32 cellular contexts compared by ENCODE assay signal in the genomic region with DNA sequence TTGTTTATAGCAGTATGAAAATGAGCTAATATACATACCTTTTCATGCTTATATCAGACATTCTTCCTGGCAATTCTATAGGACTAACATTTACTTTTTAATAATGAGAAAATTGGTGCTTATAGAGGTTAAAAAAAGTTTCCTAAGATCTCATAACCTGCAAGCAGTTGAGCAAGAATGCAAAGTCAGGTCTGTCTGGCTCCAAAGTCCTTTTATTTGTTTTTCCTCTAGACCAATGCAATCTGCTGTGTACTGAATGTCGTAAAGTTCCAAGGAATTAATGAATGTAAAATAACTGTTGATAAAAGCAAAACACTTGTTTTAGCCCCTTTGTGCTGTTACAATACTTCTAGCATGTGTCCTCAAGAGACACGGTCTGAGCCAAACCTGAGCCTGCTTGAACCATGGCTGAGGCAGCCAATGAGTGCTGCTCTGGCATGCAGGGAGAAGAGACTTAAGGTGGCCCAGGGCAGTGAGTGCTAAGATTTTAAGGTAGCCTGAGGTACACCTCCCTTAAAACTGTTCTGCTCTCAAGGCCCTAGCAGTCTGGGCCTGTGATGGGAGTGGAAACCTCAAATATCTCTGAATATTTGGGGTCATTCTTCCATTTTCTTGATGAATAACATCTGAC.
"Had no signal": no experiment of that assay in that cellular context is flagged by ENCODE, and none has a peak within 500 bp of the region (broad histone marks: within the 10 kb centered on the region; RNA-seq: fewer than 3 reads in every experiment).

No MANE protein-coding gene starts in this region.

- H3K4me1 ChIP-seq: adrenal gland, ascending aorta, gastroesophageal sphincter, left lung, parathyroid adenoma, psoas muscle, testis, vagina had no signal

- H3K27me3 Mint-ChIP-seq: brain; effector memory CD8-positive, alpha-beta T cell; naive B cell; type B pancreatic cell had no signal

- H3K9ac ChIP-seq: parathyroid adenoma had no signal

- H3K36me3 ChIP-seq: adrenal gland, ascending aorta, cardiac muscle cell, gastroesophageal sphincter, left lung, vagina had no signal

- H3K79me2 ChIP-seq: parathyroid adenoma had no signal

- H3K4me3 ChIP-seq: adrenal gland, ascending aorta, cardiac muscle cell, gastroesophageal sphincter, left lung, psoas muscle, testis, vagina had no signal

- H3K36me3 Mint-ChIP-seq: activated naive CD8-positive, alpha-beta T cell treated with anti-CD3 and anti-CD28 coated beads for 36 hours; brain; mesothelial cell of epicardium; naive B cell; type B pancreatic cell had no signal

- H3K9me3 ChIP-seq: adrenal gland, ascending aorta, gastroesophageal sphincter, left lung, psoas muscle, testis, vagina had no signal

- H3K4me1 Mint-ChIP-seq: activated naive CD8-positive, alpha-beta T cell treated with anti-CD3 and anti-CD28 coated beads for 36 hours; brain; mesothelial cell of epicardium; naive B cell; nephron progenitor cell had no signal

- H3K9me3 Mint-ChIP-seq: activated naive CD4-positive, alpha-beta T cell treated with anti-CD3 and anti-CD28 coated beads for 36 hours; activated T-helper 1 cell treated with anti-CD3 and anti-CD28 coated beads, Interleukin-12 subunit alpha, Interleukin-12 subunit beta, Interleukin-2, Interleukin-4 antibody, amounts not matched to agents 30 ng/mL and 10 ng/mL and 1 ng/mL, durations not matched to agents 14 hours and 24 hours and 36 hours; nephron progenitor cell; type B pancreatic cell had no signal

- H2AFZ ChIP-seq: parathyroid adenoma had no signal

- DNase-seq: activated CD4-positive, alpha-beta T cell treated with anti-CD3 and anti-CD28 coated beads for 48 hours; activated CD4-positive, alpha-beta T cell treated with anti-CD3 and anti-CD28 coated beads, Interleukin-2, amount 50 U/mL, for 48 hours; activated CD8-positive, alpha-beta memory T cell treated with anti-CD3 and anti-CD28 coated beads, Interleukin-2, amount 50 U/mL, for 4 hours; activated effector memory CD4-positive, alpha-beta T cell treated with anti-CD3 and anti-CD28 coated beads, Interleukin-2, amount 50 U/mL, for 16 hours; activated naive CD4-positive, alpha-beta T cell treated with anti-CD3 and anti-CD28 coated beads for 36 hours; activated naive CD8-positive, alpha-beta T cell treated with anti-CD3 and anti-CD28 coated beads for 36 hours; activated T-cell treated with anti-CD3 and anti-CD28 coated beads, Interleukin-2, amount 50 U/mL, for 1 hour; adrenal gland; cortex of kidney; effector memory CD8-positive, alpha-beta T cell; erythroblast; hypothalamus; left lung; naive B cell; nephron progenitor cell; occipital lobe; stimulated activated CD4-positive, alpha-beta T cell treated with anti-CD3 and anti-CD28 coated beads, Interleukin-2, amount 100 ng/mL, for 48 hours; stimulated activated naive CD8-positive, alpha-beta T cell treated with anti-CD3 and anti-CD28 coated beads, Interleukin-15, Interleukin-2, amounts not matched to agents 100 U/mL and 50 U/mL, for 24 hours; testis had no signal

- ATAC-seq: activated CD4-positive, CD25-positive, alpha-beta regulatory T cell treated with anti-CD3 and anti-CD28 coated beads, Interleukin-2, amount 50 U/mL, for 24 hours; effector memory CD8-positive, alpha-beta T cell; gastroesophageal sphincter; left lung; psoas muscle; right cardiac atrium; stimulated activated naive CD8-positive, alpha-beta T cell treated with anti-CD3 and anti-CD28 coated beads, Interleukin-15, Interleukin-2, amounts not matched to agents 100 U/mL and 50 U/mL, for 24 hours had no signal

- H3K4me3 Mint-ChIP-seq: activated naive CD4-positive, alpha-beta T cell treated with anti-CD3 and anti-CD28 coated beads for 36 hours; activated naive CD8-positive, alpha-beta T cell treated with anti-CD3 and anti-CD28 coated beads for 36 hours; activated T-helper 1 cell treated with anti-CD3 and anti-CD28 coated beads, Interleukin-12 subunit alpha, Interleukin-12 subunit beta, Interleukin-2, Interleukin-4 antibody, amounts not matched to agents 30 ng/mL and 10 ng/mL and 1 ng/mL, durations not matched to agents 14 hours and 24 hours and 36 hours; effector memory CD8-positive, alpha-beta T cell; mesothelial cell of epicardium; naive B cell; nephron progenitor cell; type B pancreatic cell had no signal

- H3K27ac Mint-ChIP-seq: activated naive CD4-positive, alpha-beta T cell treated with anti-CD3 and anti-CD28 coated beads for 36 hours; activated naive CD8-positive, alpha-beta T cell treated with anti-CD3 and anti-CD28 coated beads for 36 hours; activated T-helper 1 cell treated with anti-CD3 and anti-CD28 coated beads, Interleukin-12 subunit alpha, Interleukin-12 subunit beta, Interleukin-2, Interleukin-4 antibody, amounts not matched to agents 30 ng/mL and 10 ng/mL and 1 ng/mL, durations not matched to agents 14 hours and 24 hours and 36 hours; effector memory CD8-positive, alpha-beta T cell; mesothelial cell of epicardium; naive B cell; type B pancreatic cell had no signal

- H3K27me3 ChIP-seq: adrenal gland, ascending aorta, cardiac muscle cell, gastroesophageal sphincter, left lung, testis, vagina had no signal

- H3K27ac ChIP-seq: adrenal gland, ascending aorta, cardiac muscle cell, gastroesophageal sphincter, left lung, parathyroid adenoma, psoas muscle, testis, vagina, VCaP had no signal
